ENCODE assay signal across 8 cellular contexts in genomic region chr1:36149237-36149972, GRCh38. TPM values are rescaled to one million over a fixed set of nuclear protein-coding genes. Genes with fewer than 3 reads are reported as not detected.
A peak's percentile ranks its signal among the peaks of the same experiment; 100 is the strongest.
DNase-seq lines count a peak whose midpoint lies in the region; ATAC-seq and TF ChIP-seq lines count a peak whose summit lies in the region.

TSS of gene TRAPPC3 (minus strand) at chr1:36149486. CDS start at chr1:36149378, 108 bp downstream.

- H3K4me1 Mint-ChIP-seq in T-helper 2 cell treated with Interferon-gamma antibody and Interleukin-4, amounts not matched to agents 5 μg/mL and 100 μg/mL, for 36 hours (ENCODE audit: low read depth), result peaks cover 40% of the 10 kb centered on the region

- intact Hi-C loops in ascending aorta (cut with DNase I), result loop anchor here (1.0 kb wide), 3 partner anchors 39 to 75 kb away; partner anchors contain the start of gene THRAP3
- intact Hi-C loops in right cardiac atrium (cut with DNase I), result loop anchor here in 1 of 4 donors (10.0 kb wide), 2 partner anchors 135 to 275 kb away; no protein-coding TSS in a partner anchor
- intact Hi-C loops in vagina (cut with DNase I), result no loop called here

- H3K9me3 ChIP-seq in ascending aorta (no peaks in the 10 kb centered on the region), right cardiac atrium (ENCODE audit: control insufficient read depth, low read length) (no peaks in the 10 kb centered on the region), vagina (no peaks in the 10 kb centered on the region)

- peak within 1 kb of the TSS; percentile 93 to 98 for H3K27ac ChIP-seq in ascending aorta
- H3K27ac ChIP-seq in right cardiac atrium (ENCODE audit: low read length), result peak within 1 kb of the TSS; percentile 99
- H3K27ac ChIP-seq in vagina, result peak within 1 kb of the TSS; percentile 99

- H3K4me3 Mint-ChIP-seq in T-helper 2 cell treated with Interferon-gamma antibody and Interleukin-4, amounts not matched to agents 5 μg/mL and 100 μg/mL, for 36 hours, result peak within 1 kb of the TSS; percentile 95

- peaks cover 8% of the 10 kb centered on the region for H3K36me3 Mint-ChIP-seq in T-helper 2 cell treated with Interferon-gamma antibody and Interleukin-4, amounts not matched to agents 5 μg/mL and 100 μg/mL, for 36 hours (ENCODE audit: low read depth)

- peak; percentile 83 for TF ChIP-seq POLR2A in GM18505 (IDR thresholded peaks at IDR 0.05; ENCODE audit: borderline replicate concordance, extremely low read depth, insufficient read depth, insufficient read length)
- peak in 1 of 2 donors; percentile 90 for TF ChIP-seq POLR2A in vagina (IDR thresholded peaks at IDR 0.05)

- H3K4me1 ChIP-seq in ascending aorta (peaks cover 26 to 36% of the 10 kb centered on the region in 2 donors), right cardiac atrium (ENCODE audit: control insufficient read depth, insufficient read depth, low read length) (peaks cover 10% of the 10 kb centered on the region), vagina (peaks cover 50% of the 10 kb centered on the region)

- no peaks in the 10 kb centered on the region for H3K27me3 ChIP-seq in ascending aorta
- no peaks in the 10 kb centered on the region for H3K27me3 ChIP-seq in right cardiac atrium (ENCODE audit: control insufficient read depth, insufficient read depth)
- no peaks in the 10 kb centered on the region for H3K27me3 ChIP-seq in vagina

- H3K4me3 ChIP-seq in ascending aorta (peak within 1 kb of the TSS; percentile 71 to 77), right cardiac atrium (ENCODE audit: low read length) (peak within 1 kb of the TSS; percentile 53), vagina (peak within 1 kb of the TSS; percentile 74 to 96)

- ATAC-seq in GM18505 (IDR thresholded peaks at IDR 0.05; ENCODE audit: unreplicated experiment), result peak; percentile 88
- ATAC-seq in HG02973 (IDR thresholded peaks at IDR 0.05; ENCODE audit: unreplicated experiment), result peak; percentile 83
- peak; percentile 94 to 95 for ATAC-seq in right cardiac atrium

- H3K27ac Mint-ChIP-seq in T-helper 2 cell treated with Interferon-gamma antibody and Interleukin-4, amounts not matched to agents 5 μg/mL and 100 μg/mL, for 36 hours, result peak within 1 kb of the TSS; percentile 94

- no peaks in the 10 kb centered on the region for H3K9me3 Mint-ChIP-seq in T-helper 2 cell treated with Interferon-gamma antibody and Interleukin-4, amounts not matched to agents 5 μg/mL and 100 μg/mL, for 36 hours

- H3K36me3 ChIP-seq in ascending aorta, result no peaks in the 10 kb centered on the region
- no peaks in the 10 kb centered on the region for H3K36me3 ChIP-seq in vagina

- WGBS in right cardiac atrium, result under 1% methylated on average over 62 of the region's 62 CpGs

- peak; percentile 98 to 99 for DNase-seq in NCI-H1930 (lab: John Stamatoyannopoulos, UW)
- DNase-seq in T-helper 2 cell treated with Interferon-gamma antibody and Interleukin-4, amounts not matched to agents 5 μg/mL and 100 μg/mL, for 36 hours (ENCODE audit: low spot score), result peak; percentile 100
- peak; percentile 100 for DNase-seq in ascending aorta (ENCODE audit: low spot score in 2 of 2)
- peak; percentile 100 for DNase-seq in right cardiac atrium
- DNase-seq in putamen (ENCODE audit: low spot score), result peak; percentile 100
- peak; percentile 100 for DNase-seq in vagina (ENCODE audit: extremely low spot score in 2 of 2)

- TF ChIP-seq CTCF in ascending aorta (IDR thresholded peaks at IDR 0.05) (peak; percentile 88 to 98 (median 95)), vagina (IDR thresholded peaks at IDR 0.05) (peak; percentile 94 to 96 (median 94))

- H3K27me3 Mint-ChIP-seq in T-helper 2 cell treated with Interferon-gamma antibody and Interleukin-4, amounts not matched to agents 5 μg/mL and 100 μg/mL, for 36 hours (ENCODE audit: low read depth), result no peaks in the 10 kb centered on the region

RNA-seq across cellular contexts. Expression of gene TRAPPC3, which starts in this region (rescaled TPM):
- total RNA-seq in ascending aorta, result 52.0 TPM
- total RNA-seq in right cardiac atrium, result 10 to 100 TPM; 58.5 to 67.2 (median 64.0) TPM
- polyA plus RNA-seq in right cardiac atrium, result 73.6 TPM
- total RNA-seq in vagina, result 52.1 TPM

Comparison
In these comparisons a context has a peak if more than half of its experiments do, and no peak if none do; other contexts are left out.
1. Peak in every context shown above with its lines: DNase-seq, ATAC-seq, H3K4me3 ChIP-seq and H3K27ac ChIP-seq.